ENCODE assay signal across 29 cellular contexts in genomic region chr17:4936436-4936835, GRCh38. TPM values are rescaled to one million over a fixed set of nuclear protein-coding genes. Genes with fewer than 3 reads are reported as not detected.
DNase-seq lines count a peak whose midpoint lies in the region; ATAC-seq and TF ChIP-seq lines count a peak whose summit lies in the region.
"Had no signal": no experiment of that assay in that cellular context is flagged by ENCODE, and none has a peak within 500 bp of the region (broad histone marks: within the 10 kb centered on the region; RNA-seq: fewer than 3 reads in every experiment).

No MANE protein-coding gene starts in this region.

- H3K36me3 ChIP-seq in naive thymus-derived CD4-positive, alpha-beta T cell (ENCODE audit: control insufficient read depth in 2 of 3, insufficient read depth in 3 of 3, low read length in 3 of 3): peaks cover 0 to 32% (median 7%) of the 10 kb centered on the region in 3 experiments
- H3K36me3 ChIP-seq: uterus had no signal

- no peaks in the 10 kb centered on the region for H3K27me3 ChIP-seq in naive thymus-derived CD4-positive, alpha-beta T cell (ENCODE audit: control insufficient read depth in 2 of 2, insufficient read depth in 2 of 2, low read length in 2 of 2)
- no peaks in the 10 kb centered on the region for H3K27me3 ChIP-seq in dorsolateral prefrontal cortex
- H3K27me3 ChIP-seq: cardiac muscle cell, sigmoid colon, suprapubic skin, uterus had no signal

- no peak for TF ChIP-seq CTCF in natural killer cell (IDR thresholded peaks at IDR 0.05)
- no peak for TF ChIP-seq CTCF in dorsolateral prefrontal cortex (IDR thresholded peaks at IDR 0.05 in 54 of 56, conservative IDR thresholded peaks at IDR 0.05 in 2 of 56; ENCODE audit: low read depth in 1 of 56, partially characterized antibody in 56 of 56)

- no peaks in the 10 kb centered on the region for H3K9me3 ChIP-seq in naive thymus-derived CD4-positive, alpha-beta T cell (ENCODE audit: control insufficient read depth in 2 of 3, low read length in 3 of 3)
- H3K9me3 ChIP-seq: sigmoid colon, suprapubic skin, uterus had no signal

- no peak for ATAC-seq in natural killer cell
- no peak for ATAC-seq in natural killer cell treated with Interleukin-12 subunit alpha and Interleukin-12 subunit beta and Interleukin-15 and Interleukin-18, amount 100 ng/mL, for 72 hours
- no peak for ATAC-seq in activated CD8-positive, alpha-beta T cell treated with anti-CD3 and anti-CD28 coated beads, Interleukin-2, amount 10 ng/mL, durations not matched to agents 7 days and 5 days
- ATAC-seq in naive thymus-derived CD4-positive, alpha-beta T cell: no peak
- ATAC-seq: left lobe of liver had no signal

- H3K4me3 Mint-ChIP-seq in natural killer cell: no peak overlapping the region
- no peak overlapping the region for H3K4me3 Mint-ChIP-seq in natural killer cell treated with Interleukin-12 subunit alpha and Interleukin-12 subunit beta and Interleukin-15 and Interleukin-18, amount 100 ng/mL, for 72 hours
- H3K4me3 Mint-ChIP-seq in activated CD8-positive, alpha-beta T cell treated with anti-CD3 and anti-CD28 coated beads, Interleukin-2, amount 10 ng/mL, durations not matched to agents 7 days and 5 days: no peak overlapping the region
- H3K4me3 Mint-ChIP-seq in naive thymus-derived CD4-positive, alpha-beta T cell: peak overlapping the region in 1 of 10 donors; percentile 4
- H3K4me3 Mint-ChIP-seq: activated B cell treated with CpG ODN at 0.5 μM for 24 hours, CD14-positive monocyte had no signal

- H3K4me1 Mint-ChIP-seq in natural killer cell: peaks cover 43 to 76% of the 10 kb centered on the region in 2 donors
- peaks cover 52 to 57% of the 10 kb centered on the region in 2 donors for H3K4me1 Mint-ChIP-seq in natural killer cell treated with Interleukin-12 subunit alpha and Interleukin-12 subunit beta and Interleukin-15 and Interleukin-18, amount 100 ng/mL, for 72 hours (ENCODE audit: low read depth in 2 of 2)
- H3K4me1 Mint-ChIP-seq in activated CD8-positive, alpha-beta T cell treated with anti-CD3 and anti-CD28 coated beads, Interleukin-2, amount 10 ng/mL, durations not matched to agents 7 days and 5 days (ENCODE audit: low read depth): peaks cover 47% of the 10 kb centered on the region
- H3K4me1 Mint-ChIP-seq in naive thymus-derived CD4-positive, alpha-beta T cell: peaks cover 39 to 68% (median 52%) of the 10 kb centered on the region in 7 donors

- no peaks in the 10 kb centered on the region for H3K9me3 Mint-ChIP-seq in natural killer cell
- H3K9me3 Mint-ChIP-seq in natural killer cell treated with Interleukin-12 subunit alpha and Interleukin-12 subunit beta and Interleukin-15 and Interleukin-18, amount 100 ng/mL, for 72 hours: no peaks in the 10 kb centered on the region
- H3K9me3 Mint-ChIP-seq in activated CD8-positive, alpha-beta T cell treated with anti-CD3 and anti-CD28 coated beads, Interleukin-2, amount 10 ng/mL, durations not matched to agents 7 days and 5 days (ENCODE audit: insufficient read depth): no peaks in the 10 kb centered on the region
- no peaks in the 10 kb centered on the region for H3K9me3 Mint-ChIP-seq in naive thymus-derived CD4-positive, alpha-beta T cell
- H3K9me3 Mint-ChIP-seq: activated B cell treated with CpG ODN at 0.5 μM for 24 hours; activated T-helper 2 cell treated with anti-CD3 and anti-CD28 coated beads, Interferon-gamma antibody, Interleukin-2, Interleukin-4, amounts not matched to agents 10 μg/mL and 5 μg/mL and 100 μg/mL, durations not matched to agents 14 hours and 24 hours and 36 hours; CD14-positive monocyte; naive B cell had no signal

- intact Hi-C loops in natural killer cell (cut with micrococcal nuclease): no loop called here
- intact Hi-C loops in naive thymus-derived CD4-positive, alpha-beta T cell (cut with micrococcal nuclease): no loop called here
- intact Hi-C loops in dorsolateral prefrontal cortex (cut with DNase I): loop anchor here in 1 of 2 donors (5.0 kb wide), 1 partner anchor 46 kb away; no protein-coding TSS in a partner anchor

- H3K27ac ChIP-seq in naive thymus-derived CD4-positive, alpha-beta T cell (ENCODE audit: low read depth, low read length): no peak overlapping the region
- no peak overlapping the region for H3K27ac ChIP-seq in dorsolateral prefrontal cortex
- H3K27ac ChIP-seq: cardiac muscle cell, epithelial cell of prostate, GM23248, sigmoid colon, suprapubic skin, uterus had no signal

- H3K4me1 ChIP-seq in naive thymus-derived CD4-positive, alpha-beta T cell (ENCODE audit: control insufficient read depth in 2 of 2, insufficient read depth in 2 of 2, low read length in 2 of 2): peaks cover 21 to 22% of the 10 kb centered on the region in 2 donors

- CTCF ChIA-PET in activated CD8-positive, alpha-beta T cell treated with anti-CD3 and anti-CD28 coated beads, Interleukin-2, amount 10 ng/mL, durations not matched to agents 7 days and 5 days (lab: Charles Lee): interaction anchor here (2.6 kb wide), 1 partner anchor 27 kb away, joined by 7 read pairs; no protein-coding TSS in a partner anchor
- CTCF ChIA-PET in naive thymus-derived CD4-positive, alpha-beta T cell (lab: Charles Lee): no interaction called here

- H3K27ac Mint-ChIP-seq in natural killer cell: peak overlapping the region; percentile 48 to 62
- peak overlapping the region in 1 of 2 donors; percentile 53 for H3K27ac Mint-ChIP-seq in natural killer cell treated with Interleukin-12 subunit alpha and Interleukin-12 subunit beta and Interleukin-15 and Interleukin-18, amount 100 ng/mL, for 72 hours
- H3K27ac Mint-ChIP-seq in activated CD8-positive, alpha-beta T cell treated with anti-CD3 and anti-CD28 coated beads, Interleukin-2, amount 10 ng/mL, durations not matched to agents 7 days and 5 days: peak overlapping the region; percentile 47
- peak overlapping the region in 6 of 9 donors; percentile 2 to 78 (median 30) for H3K27ac Mint-ChIP-seq in naive thymus-derived CD4-positive, alpha-beta T cell
- H3K27ac Mint-ChIP-seq: activated B cell treated with CpG ODN at 0.5 μM for 24 hours; activated T-helper 2 cell treated with anti-CD3 and anti-CD28 coated beads, Interferon-gamma antibody, Interleukin-2, Interleukin-4, amounts not matched to agents 10 μg/mL and 5 μg/mL and 100 μg/mL, durations not matched to agents 14 hours and 24 hours and 36 hours had no signal

- POLR2A ChIA-PET in activated CD8-positive, alpha-beta T cell treated with anti-CD3 and anti-CD28 coated beads, Interleukin-2, amount 10 ng/mL, durations not matched to agents 7 days and 5 days (lab: Charles Lee): interaction anchor here (1.3 to 1.5 kb wide), 3 partner anchors 11 to 31 kb away, joined by 3 to 5 read pairs (median 4); partner anchors contain the start of gene SPAG7
- POLR2A ChIA-PET in naive thymus-derived CD4-positive, alpha-beta T cell (lab: Charles Lee): interaction anchor here (4.9 kb wide), 2 partner anchors 15 to 32 kb away, joined by 120 to 135 read pairs; partner anchors contain the start of genes ENO3, PFN1 and SPAG7

- H3K36me3 Mint-ChIP-seq in natural killer cell: no peaks in the 10 kb centered on the region
- peaks cover 9% of the 10 kb centered on the region for H3K36me3 Mint-ChIP-seq in natural killer cell treated with Interleukin-12 subunit alpha and Interleukin-12 subunit beta and Interleukin-15 and Interleukin-18, amount 100 ng/mL, for 72 hours
- H3K36me3 Mint-ChIP-seq in activated CD8-positive, alpha-beta T cell treated with anti-CD3 and anti-CD28 coated beads, Interleukin-2, amount 10 ng/mL, durations not matched to agents 7 days and 5 days (ENCODE audit: low read depth): peaks cover 64% of the 10 kb centered on the region
- peaks cover 2 to 18% (median 9%) of the 10 kb centered on the region in 5 donors for H3K36me3 Mint-ChIP-seq in naive thymus-derived CD4-positive, alpha-beta T cell

- H3K4me3 ChIP-seq in naive thymus-derived CD4-positive, alpha-beta T cell (ENCODE audit: low read length): no peak overlapping the region
- no peak overlapping the region for H3K4me3 ChIP-seq in dorsolateral prefrontal cortex
- H3K4me3 ChIP-seq: cardiac muscle cell, GM23248, sigmoid colon, suprapubic skin, uterus had no signal

- H3K27me3 Mint-ChIP-seq in natural killer cell (ENCODE audit: low read depth in 2 of 2): peaks cover 0 to 4% of the 10 kb centered on the region in 2 donors
- H3K27me3 Mint-ChIP-seq in natural killer cell treated with Interleukin-12 subunit alpha and Interleukin-12 subunit beta and Interleukin-15 and Interleukin-18, amount 100 ng/mL, for 72 hours: peaks cover 0 to 2% of the 10 kb centered on the region in 2 donors
- H3K27me3 Mint-ChIP-seq in activated CD8-positive, alpha-beta T cell treated with anti-CD3 and anti-CD28 coated beads, Interleukin-2, amount 10 ng/mL, durations not matched to agents 7 days and 5 days (ENCODE audit: low read depth): no peaks in the 10 kb centered on the region
- H3K27me3 Mint-ChIP-seq in naive thymus-derived CD4-positive, alpha-beta T cell: peaks cover 0 to 4% (median 0%) of the 10 kb centered on the region in 5 donors

- DNase-seq in natural killer cell: no peak
- DNase-seq in natural killer cell treated with Interleukin-12 subunit alpha and Interleukin-12 subunit beta and Interleukin-15 and Interleukin-18, amount 100 ng/mL, for 72 hours (ENCODE audit: low spot score): no peak
- no peak for DNase-seq in activated CD8-positive, alpha-beta T cell treated with anti-CD3 and anti-CD28 coated beads, Interleukin-2, amount 10 ng/mL, durations not matched to agents 7 days and 5 days
- DNase-seq in naive thymus-derived CD4-positive, alpha-beta T cell: no peak
- DNase-seq in activated CD4-positive, alpha-beta T cell treated with anti-CD3 and anti-CD28 coated beads, Interleukin-2, amount 50 U/mL, for 1 hour: no peak
- no peak for DNase-seq in dorsolateral prefrontal cortex
- no peak for DNase-seq in GDM1 (lab: John Stamatoyannopoulos, UW)
- DNase-seq in HPDE6-E6E7 (ENCODE audit: extremely low spot score): no peak
- DNase-seq: activated B cell treated with CpG ODN at 0.5 μM for 24 hours; activated CD8-positive, alpha-beta memory T cell treated with anti-CD3 and anti-CD28 coated beads for 24 hours; amygdala; GM23248; naive B cell; NCI-H1105 treated with DMSO at 0.1 percent for 48 hours; NCI-H2081 treated with DMSO at 0.1 percent for 48 hours; sigmoid colon; T-helper 9 cell; uterus had no signal

RNA-seq across cellular contexts. Expression of gene SLC25A11, which starts 3.4 kb away (rescaled TPM):
- 10 to 100 TPM; 34.7 to 47.5 (median 42.5) TPM for total RNA-seq in natural killer cell
- 10 to 100 TPM; 85.9 to 91.6 TPM for total RNA-seq in natural killer cell treated with Interleukin-12 subunit alpha and Interleukin-12 subunit beta and Interleukin-15 and Interleukin-18, amount 100 ng/mL, for 72 hours
- 10 to 100 TPM; 78.5 to 86.4 TPM for total RNA-seq in activated CD8-positive, alpha-beta T cell treated with anti-CD3 and anti-CD28 coated beads, Interleukin-2, amount 10 ng/mL, durations not matched to agents 7 days and 5 days
- 10 to 100 TPM; 27.0 to 82.6 (median 44.1) TPM for total RNA-seq in naive thymus-derived CD4-positive, alpha-beta T cell
- polyA plus RNA-seq in naive thymus-derived CD4-positive, alpha-beta T cell: 10 to 100 TPM; 57.8 to 86.8 TPM
- total RNA-seq in dorsolateral prefrontal cortex: 100 to 1,000 TPM in 9 of 120 experiments, 10 to 100 TPM in 111; 56.8 to 113 (median 82.2) TPM

RNA-seq across cellular contexts. Expression of gene RNF167, which starts 3.6 kb away (rescaled TPM):
- total RNA-seq in natural killer cell (100 to 1,000 TPM; 149 to 189 (median 177) TPM), dorsolateral prefrontal cortex (100 to 1,000 TPM in 28 of 120 experiments, 10 to 100 TPM in 92; 65.3 to 121 (median 91.1) TPM)
- total RNA-seq in natural killer cell treated with Interleukin-12 subunit alpha and Interleukin-12 subunit beta and Interleukin-15 and Interleukin-18, amount 100 ng/mL, for 72 hours: 100 to 1,000 TPM; 144 to 150 TPM
- total RNA-seq in activated CD8-positive, alpha-beta T cell treated with anti-CD3 and anti-CD28 coated beads, Interleukin-2, amount 10 ng/mL, durations not matched to agents 7 days and 5 days: 100 to 1,000 TPM; 239 to 245 TPM
- total RNA-seq in naive thymus-derived CD4-positive, alpha-beta T cell: 100 to 1,000 TPM in 4 of 5 experiments, 10 to 100 TPM in 1; 97.3 to 248 (median 148) TPM
- polyA plus RNA-seq in naive thymus-derived CD4-positive, alpha-beta T cell: 10 to 100 TPM; 25.3 to 28.0 TPM

RNA-seq across cellular contexts. Expression of gene GP1BA, which starts 4.4 kb away (rescaled TPM):
- total RNA-seq in natural killer cell (1 to 10 TPM in 2 of 3 donors, under 1 TPM in 1; 0.25 to 4.3 (median 2.2) TPM), dorsolateral prefrontal cortex (1 to 10 TPM in 1 of 120 experiments, under 1 TPM in 15, not detected in 104; 0.16 to 1.0 (median 0.24) TPM)
- under 1 TPM in 1 of 2 donors, not detected in 1; 0.12 TPM for total RNA-seq in natural killer cell treated with Interleukin-12 subunit alpha and Interleukin-12 subunit beta and Interleukin-15 and Interleukin-18, amount 100 ng/mL, for 72 hours
- not detected for total RNA-seq in activated CD8-positive, alpha-beta T cell treated with anti-CD3 and anti-CD28 coated beads, Interleukin-2, amount 10 ng/mL, durations not matched to agents 7 days and 5 days
- total RNA-seq in naive thymus-derived CD4-positive, alpha-beta T cell: 1 to 10 TPM in 1 of 5 experiments, not detected in 4; 1.6 TPM
- not detected for polyA plus RNA-seq in naive thymus-derived CD4-positive, alpha-beta T cell
- total RNA-seq: activated B cell treated with CpG ODN at 0.5 μM for 24 hours; activated T-helper 2 cell treated with anti-CD3 and anti-CD28 coated beads, Interferon-gamma antibody, Interleukin-2, Interleukin-4, amounts not matched to agents 10 μg/mL and 5 μg/mL and 100 μg/mL, durations not matched to agents 14 hours and 24 hours and 36 hours; cardiac muscle cell; fibroblast of villous mesenchyme; GM23248; left lobe of liver; mesenteric fat pad; NCI-H460; RPMI7951; sigmoid colon; suprapubic skin; uterus had no signal
- polyA plus RNA-seq: AG04450 had no signal

RNA-seq across cellular contexts. Expression of gene PFN1, which starts 11.9 kb away (rescaled TPM):
- total RNA-seq in natural killer cell: 1,000 to 10,000 TPM; 1,278 to 1,379 (median 1,308) TPM
- 1,000 to 10,000 TPM; 1,741 to 1,743 TPM for total RNA-seq in natural killer cell treated with Interleukin-12 subunit alpha and Interleukin-12 subunit beta and Interleukin-15 and Interleukin-18, amount 100 ng/mL, for 72 hours
- total RNA-seq in activated CD8-positive, alpha-beta T cell treated with anti-CD3 and anti-CD28 coated beads, Interleukin-2, amount 10 ng/mL, durations not matched to agents 7 days and 5 days: 1,000 to 10,000 TPM; 2,493 to 2,581 TPM
- total RNA-seq in naive thymus-derived CD4-positive, alpha-beta T cell: 1,000 to 10,000 TPM in 1 of 5 experiments, 100 to 1,000 TPM in 4; 430 to 2,132 (median 445) TPM
- 1,000 to 10,000 TPM; 1,617 to 1,727 TPM for polyA plus RNA-seq in naive thymus-derived CD4-positive, alpha-beta T cell
- 100 to 1,000 TPM in 104 of 120 experiments, 10 to 100 TPM in 16; 84.4 to 206 (median 112) TPM for total RNA-seq in dorsolateral prefrontal cortex

RNA-seq across cellular contexts. Expression of gene ENO3, which starts 14.5 kb away (rescaled TPM):
- total RNA-seq in natural killer cell (10 to 100 TPM; 26.1 to 28.4 (median 26.6) TPM), dorsolateral prefrontal cortex (10 to 100 TPM in 8 of 120 experiments, 1 to 10 TPM in 112; 1.4 to 20.7 (median 5.6) TPM)
- total RNA-seq in natural killer cell treated with Interleukin-12 subunit alpha and Interleukin-12 subunit beta and Interleukin-15 and Interleukin-18, amount 100 ng/mL, for 72 hours: 10 to 100 TPM in 1 of 2 donors, 1 to 10 TPM in 1; 8.7 to 26.1 TPM
- total RNA-seq in activated CD8-positive, alpha-beta T cell treated with anti-CD3 and anti-CD28 coated beads, Interleukin-2, amount 10 ng/mL, durations not matched to agents 7 days and 5 days: 10 to 100 TPM; 26.6 to 34.3 TPM
- 10 to 100 TPM; 21.5 to 56.3 (median 31.8) TPM for total RNA-seq in naive thymus-derived CD4-positive, alpha-beta T cell
- 1 to 10 TPM in 1 of 2 donors, under 1 TPM in 1; 0.87 to 1.8 TPM for polyA plus RNA-seq in naive thymus-derived CD4-positive, alpha-beta T cell
